1 cellular context compared by ENCODE assay signal in genomic region chr17:28230011-28230410, GRCh38.
A peak's percentile ranks its signal among the peaks of the same experiment; 100 is the strongest.
TF ChIP-seq lines count a peak whose summit lies in the region.

No MANE protein-coding gene starts in this region.

TF ChIP-seq in HEK293, 187 proteins besides CTCF, POLR2A, EP300 and RAD21 (continued from another document):
- TF ChIP-seq ATF2 (tag by site-specific recombination; IDR thresholded peaks at IDR 0.05; ENCODE audit: low read depth), result peak; percentile 74
- no peak for TF ChIP-seq ZNF530 (tag by site-specific recombination; IDR thresholded peaks at IDR 0.05; ENCODE audit: low read depth)
- TF ChIP-seq KLF1 (tag by site-specific recombination; IDR thresholded peaks at IDR 0.05), result no peak
- TF ChIP-seq ZNF140 (tag by site-specific recombination; IDR thresholded peaks at IDR 0.05), result no peak
- TF ChIP-seq ZNF423 (tag by site-specific recombination; IDR thresholded peaks at IDR 0.05), result no peak
- no peak for TF ChIP-seq ZNF404 (tag by site-specific recombination; IDR thresholded peaks at IDR 0.05)
- TF ChIP-seq KLF9 (tag by site-specific recombination; IDR thresholded peaks at IDR 0.05; ENCODE audit: low read depth), result no peak
- TF ChIP-seq ZNF362 (tag by site-specific recombination; IDR thresholded peaks at IDR 0.05), result no peak
- TF ChIP-seq ZNF394 (tag by site-specific recombination; IDR thresholded peaks at IDR 0.05; ENCODE audit: borderline replicate concordance), result no peak
- no peak for TF ChIP-seq ZNF560 (tag by site-specific recombination; IDR thresholded peaks at IDR 0.05; ENCODE audit: borderline replicate concordance)
- TF ChIP-seq ZNF629 (tag by site-specific recombination; IDR thresholded peaks at IDR 0.05), result peak; percentile 64
- no peak for TF ChIP-seq ZNF701 (tag by site-specific recombination; IDR thresholded peaks at IDR 0.05)
- TF ChIP-seq RBAK (tag by site-specific recombination; IDR thresholded peaks at IDR 0.05), result no peak
- TF ChIP-seq ZNF544 (tag by site-specific recombination; IDR thresholded peaks at IDR 0.05), result no peak
- TF ChIP-seq ZNF561 (tag by site-specific recombination; IDR thresholded peaks at IDR 0.05; ENCODE audit: borderline replicate concordance), result no peak
- TF ChIP-seq ZNF335 (tag by site-specific recombination; conservative IDR thresholded peaks at IDR 0.05), result peak; percentile 42; the same call in 1 of the 2 replicates
- TF ChIP-seq ZNF157 (tag by site-specific recombination; IDR thresholded peaks at IDR 0.05), result no peak
